Comparison of ENCODE assay signal across 8 cellular contexts in genomic region chr10:3782456-3783312, GRCh38. TPM values are rescaled to one million over a fixed set of nuclear protein-coding genes. Genes with fewer than 3 reads are reported as not detected.
DNase-seq lines count a peak whose midpoint lies in the region; ATAC-seq and TF ChIP-seq lines count a peak whose summit lies in the region.

No MANE protein-coding gene starts in this region.

- H3K27me3 ChIP-seq in body of pancreas, result no peaks in the 10 kb centered on the region
- H3K27me3 ChIP-seq in prostate gland (replicated peaks; ENCODE audit: insufficient read depth), result no peaks in the 10 kb centered on the region

- peaks cover 60% of the 10 kb centered on the region for H3K4me1 ChIP-seq in body of pancreas
- H3K4me1 ChIP-seq in prostate gland (replicated peaks), result no peaks in the 10 kb centered on the region

- H3K9me3 ChIP-seq in body of pancreas (no peaks in the 10 kb centered on the region), prostate gland (no peaks in the 10 kb centered on the region)

- ATAC-seq in SK-N-SH treated with all-trans-retinoic acid at 6 μM for 48 hours (peak; percentile 15), body of pancreas (peak; percentile 30), HG03469 (IDR thresholded peaks at IDR 0.05; ENCODE audit: unreplicated experiment) (no peak)

- intact Hi-C loops in body of pancreas (cut with DNase I) (no loop called here), prostate gland (cut with DNase I) (loop anchor here (2.0 to 10.0 kb wide), 5 partner anchors 28 to 500 kb away; no protein-coding TSS in a partner anchor)

- H3K27ac ChIP-seq in body of pancreas (peak overlapping the region; percentile 98 to 100 (median 100)), prostate gland (peak overlapping the region; percentile 98 to 100)

- TF ChIP-seq CTCF in GM12864 (IDR thresholded peaks at IDR 0.05; ENCODE audit: low read depth, low read length, missing control alignments) (no peak), body of pancreas (IDR thresholded peaks at IDR 0.05) (peak in 1 of 7 experiments; percentile 7), prostate gland (IDR thresholded peaks at IDR 0.05) (peak in 2 of 4 experiments; percentile 8 to 14)

- TF ChIP-seq POLR2A in body of pancreas (IDR thresholded peaks at IDR 0.05), result peak; percentile 83 to 96 (median 95)
- peak; percentile 45 for TF ChIP-seq POLR2A in prostate gland (IDR thresholded peaks at IDR 0.05)

- 43 to 44% methylated on average over 13 of the region's 13 CpGs for WGBS in body of pancreas, 2 donors
- WGBS in prostate gland, result 12% methylated on average over 13 of the region's 13 CpGs

- DNase-seq in GM12864 (ENCODE audit: low read depth) (no peak), HK-2 (ENCODE audit: unreplicated experiment) (peak; percentile 37), body of pancreas (peak; percentile 64 to 86 (median 73)), hepatic stellate cell (ENCODE audit: low spot score) (peak; percentile 74), prostate gland (ENCODE audit: low spot score) (peak; percentile 76), mesenteric fat pad (ENCODE audit: low spot score) (no peak)

- H3K36me3 ChIP-seq in body of pancreas (replicated peaks in 1 of 2; ENCODE audit: insufficient read depth in 1 of 2, low read depth in 2 of 2), result peaks cover 24 to 26% of the 10 kb centered on the region in 2 donors
- H3K36me3 ChIP-seq in prostate gland, result peaks cover 4 to 20% of the 10 kb centered on the region in 2 donors

- H3K4me3 ChIP-seq in GM12864 (ENCODE audit: low read depth, low read length) (peak overlapping the region; percentile 93), body of pancreas (peak overlapping the region; percentile 47 to 88), prostate gland (peak overlapping the region; percentile 84 to 96)

TF ChIP-seq in SK-N-SH treated with all-trans-retinoic acid at 6 μM for 48 hours, 23 proteins besides CTCF, POLR2A, EP300 and RAD21:
- TF ChIP-seq CSRNP3 (CRISPR knock-in tag; IDR thresholded peaks at IDR 0.05) (no peak), CREB5 (CRISPR knock-in tag; IDR thresholded peaks at IDR 0.05; ENCODE audit: low read depth) (0 out of 2 replicates have a peak, but pooled peaks have one; percentile 1), PPARA (CRISPR knock-in tag; IDR thresholded peaks at IDR 0.05; ENCODE audit: borderline replicate concordance) (no peak), RARB (CRISPR knock-in tag; IDR thresholded peaks at IDR 0.05) (no peak)
TF ChIP-seq in SK-N-SH treated with all-trans-retinoic acid at 6 μM for 48 hours: peak in this region for 1.

RNA-seq across cellular contexts. Expression of gene KLF6, which starts 2.3 kb away (rescaled TPM):
- total RNA-seq in body of pancreas, result 100 to 1,000 TPM in 1 of 2 donors, 10 to 100 TPM in 1; 92.1 to 294 TPM
- total RNA-seq in prostate gland, result 10 to 100 TPM; 17.5 to 42.3 TPM
- 474 TPM for total RNA-seq in mesenteric fat pad

Comparison
In these comparisons a context has a peak if more than half of its experiments do, and no peak if none do; other contexts are left out.
1. DNase-seq: peak in HK-2 (single experiment), body of pancreas (4 of 4), hepatic stellate cell (single experiment) and prostate gland (single experiment); none in GM12864 (single experiment) and mesenteric fat pad (single experiment).
2. Peak in every context shown above with its lines, with median percentiles within 50 percentile points of each other: H3K4me3 ChIP-seq.